In the genomic region with DNA sequence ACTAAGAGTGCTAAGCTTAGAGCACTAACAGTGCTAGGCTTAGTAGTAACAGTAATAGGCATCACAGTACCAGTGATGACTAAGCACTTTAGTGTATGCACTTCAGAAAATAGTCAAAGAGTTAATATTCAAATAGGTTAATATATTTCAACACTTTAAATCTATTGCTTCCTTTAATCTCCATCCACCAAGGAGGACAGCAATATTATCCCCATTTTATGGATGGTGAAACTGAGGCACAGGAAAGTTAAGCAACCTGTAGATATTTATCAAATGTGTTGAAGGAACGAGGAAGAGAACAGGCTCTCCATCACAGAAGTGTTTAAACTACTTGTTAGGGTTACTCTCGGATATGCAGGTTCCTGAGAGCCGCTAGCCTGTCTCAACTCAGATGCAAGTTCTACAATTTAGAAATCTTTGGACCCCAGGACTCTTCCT, we compare ENCODE assay signal across 18 cellular contexts.
"Had no signal": no experiment of that assay in that cellular context is flagged by ENCODE, and none has a peak within 500 bp of the region (broad histone marks: within the 10 kb centered on the region; RNA-seq: fewer than 3 reads in every experiment).

No MANE protein-coding gene starts in this region.

- H3K27ac ChIP-seq: adrenal gland, breast epithelium, neural progenitor cell, spleen, testis had no signal

- H3K4me1 ChIP-seq: breast epithelium, neural progenitor cell, testis had no signal

- H3K9ac ChIP-seq: neural progenitor cell had no signal

- H2AFZ ChIP-seq: neural progenitor cell had no signal

- FAIRE-seq: astrocyte, endothelial cell of umbilical vein, TTC549 had no signal

- H3K9me3 ChIP-seq: adrenal gland, breast epithelium, esophagus muscularis mucosa, mucosa of descending colon, sigmoid colon, spleen, testis had no signal

- DNase-seq: activated CD4-positive, alpha-beta memory T cell treated with anti-CD3 and anti-CD28 coated beads for 36 hours; activated gamma-delta T cell treated with Interleukin-2 at 50 U/mL for 16 hours; activated T-cell treated with anti-CD3 and anti-CD28 coated beads for 4 hours; adrenal gland; dermis blood vessel endothelial cell; effector memory CD4-positive, alpha-beta T cell; naive B cell; sigmoid colon; spleen; stimulated activated CD4-positive, alpha-beta T cell treated with anti-CD3 and anti-CD28 coated beads, Interleukin-4, amount 100 ng/mL, for 4 hours; testis had no signal

- H3K36me3 ChIP-seq: adrenal gland, breast epithelium, esophagus muscularis mucosa, neural progenitor cell, sigmoid colon had no signal

- H3K27me3 ChIP-seq: adrenal gland, breast epithelium, esophagus muscularis mucosa, neural progenitor cell, sigmoid colon, spleen, testis had no signal

- H3K4me2 ChIP-seq: neural progenitor cell had no signal

- H3K4me3 ChIP-seq: adrenal gland, breast epithelium, esophagus muscularis mucosa, mucosa of descending colon, neural progenitor cell, sigmoid colon, spleen, testis had no signal
